27 cellular contexts compared by ENCODE assay signal in the genomic region with DNA sequence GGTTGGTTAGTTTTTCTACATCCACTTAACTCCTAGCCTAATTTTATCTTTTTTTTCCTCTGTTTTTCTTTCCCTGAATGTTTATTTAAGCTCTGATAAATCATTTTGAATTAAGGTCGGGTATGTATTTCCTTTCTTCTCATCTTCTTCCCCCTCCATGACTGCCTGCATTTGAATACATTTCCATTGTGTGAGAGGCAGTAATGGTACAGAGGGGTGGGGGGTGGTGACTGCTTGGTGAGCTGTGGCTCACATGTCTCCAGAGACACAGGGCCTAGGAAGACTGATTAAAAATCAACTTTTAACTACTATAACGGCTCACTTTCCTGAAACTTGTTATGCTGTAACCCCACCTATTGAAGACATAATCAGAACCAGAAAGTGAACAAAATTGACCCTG. TPM values are rescaled to one million over a fixed set of nuclear protein-coding genes. Genes with fewer than 3 reads are reported as not detected.
DNase-seq lines count a peak whose midpoint lies in the region; ATAC-seq, FAIRE-seq and TF ChIP-seq lines count a peak whose summit lies in the region.
"Had no signal": no experiment of that assay in that cellular context is flagged by ENCODE, and none has a peak within 500 bp of the region (broad histone marks: within the 10 kb centered on the region; RNA-seq: fewer than 3 reads in every experiment).

No MANE protein-coding gene starts in this region.

- RAD21 ChIA-PET in GM12878 (lab: Charles Lee; ENCODE audit: unreplicated experiment), result interaction anchor here (1.2 to 4.3 kb wide), 5 partner anchors 10 to 123 kb away, joined by 3 to 53 read pairs (median 10); no protein-coding TSS in a partner anchor

- 61% methylated on average over 2 of the region's 2 CpGs for WGBS in mammary epithelial cell (ENCODE audit: low coverage, missing lambda C conversion rate)
- WGBS in GM12878 (ENCODE audit: insufficient coverage, insufficient replicate concordance, low lambda C conversion rate, missing lambda C conversion rate), result 36% methylated on average over 2 of the region's 2 CpGs
- WGBS in right lobe of liver (ENCODE audit: insufficient coverage, low coverage, low lambda C conversion rate, missing lambda C conversion rate), result 27% methylated on average over 2 of the region's 2 CpGs

- peaks cover 5% of the 10 kb centered on the region for H3K36me3 Mint-ChIP-seq in type B pancreatic cell
- H3K36me3 Mint-ChIP-seq in naive thymus-derived CD8-positive, alpha-beta T cell, result no peaks in the 10 kb centered on the region
- H3K36me3 Mint-ChIP-seq: activated naive CD4-positive, alpha-beta T cell treated with anti-CD3 and anti-CD28 coated beads, Interleukin-2, amount 50 U/mL, for 72 hours; stimulated activated naive B cell treated with anti-CD40 and anti-IgM and Interleukin-4, amounts not matched to agents 10 μg/mL and 1 μg/mL and 100 μg/mL, for 72 hours had no signal

- FAIRE-seq in GM12878 (lab: Jason Lieb, UNC), result no peak
- FAIRE-seq: K562 had no signal

- H2AFZ ChIP-seq in mammary epithelial cell (ENCODE audit: low read depth, low read length), result no peak overlapping the region
- H2AFZ ChIP-seq in GM12878 (ENCODE audit: control insufficient read depth, low read depth, low read length), result no peak overlapping the region
- H2AFZ ChIP-seq: GM23248 had no signal

- no peak overlapping the region for H3K9ac ChIP-seq in mammary epithelial cell (ENCODE audit: insufficient read depth, low read length)
- no peak overlapping the region for H3K9ac ChIP-seq in GM12878 (ENCODE audit: control insufficient read depth, insufficient read depth, low read length)
- H3K9ac ChIP-seq: GM23248 had no signal

- dilution Hi-C loops in mammary epithelial cell (cut with HindIII; ENCODE audit: low sequenced_read_pairs), result no loop called here

- no peaks in the 10 kb centered on the region for H3K27me3 Mint-ChIP-seq in type B pancreatic cell
- H3K27me3 Mint-ChIP-seq in naive thymus-derived CD8-positive, alpha-beta T cell, result peaks cover 2 to 21% (median 4%) of the 10 kb centered on the region in 5 donors
- H3K27me3 Mint-ChIP-seq: progenitor cell of endocrine pancreas had no signal

- TF ChIP-seq RAD21 in GM12878 (IDR thresholded peaks at IDR 0.05; ENCODE audit: insufficient read depth, low read depth, low read length), result no peak

- H3K36me3 ChIP-seq in breast epithelium, result no peaks in the 10 kb centered on the region
- H3K36me3 ChIP-seq in mammary epithelial cell (ENCODE audit: insufficient read depth, low read length), result no peaks in the 10 kb centered on the region
- H3K36me3 ChIP-seq in GM12878 (ENCODE audit: control insufficient read depth in 2 of 2, insufficient read depth in 2 of 2, low read length in 1 of 2), result no peaks in the 10 kb centered on the region
- no peaks in the 10 kb centered on the region for H3K36me3 ChIP-seq in right lobe of liver
- H3K36me3 ChIP-seq: ascending aorta, gastrocnemius medialis, thoracic aorta had no signal

- peak overlapping the region; percentile 16 for H3K4me3 Mint-ChIP-seq in type B pancreatic cell
- H3K4me3 Mint-ChIP-seq in naive thymus-derived CD8-positive, alpha-beta T cell, result no peak overlapping the region
- H3K4me3 Mint-ChIP-seq: activated T-helper 17 cell treated with anti-CD3 and anti-CD28 coated beads, Interleukin-2, amount 50 U/mL, for 72 hours; stimulated activated naive B cell treated with anti-CD40 and anti-IgM and Interleukin-4, amounts not matched to agents 10 μg/mL and 1 μg/mL and 100 μg/mL, for 72 hours; T-helper 2 cell treated with Interferon-gamma antibody and Interleukin-4, amounts not matched to agents 5 μg/mL and 100 μg/mL, for 36 hours had no signal

- H3K9me3 ChIP-seq in breast epithelium (no peaks in the 10 kb centered on the region), mammary epithelial cell (replicated peaks; ENCODE audit: insufficient read depth, low read length) (no peaks in the 10 kb centered on the region), GM12878 (replicated peaks; ENCODE audit: control insufficient read depth, insufficient read depth, low read length) (no peaks in the 10 kb centered on the region), right lobe of liver (no peaks in the 10 kb centered on the region)
- H3K9me3 ChIP-seq: ascending aorta, gastrocnemius medialis, thoracic aorta had no signal

- H3K4me3 ChIP-seq in breast epithelium (no peak overlapping the region), mammary epithelial cell (replicated peaks in 1 of 3; ENCODE audit: insufficient read depth in 1 of 3, low read depth in 2 of 3, low read length in 3 of 3) (no peak overlapping the region), GM12878 (no peak overlapping the region), right lobe of liver (no peak overlapping the region)
- H3K4me3 ChIP-seq: ascending aorta, gastrocnemius medialis, GM23248, K562, thoracic aorta had no signal

- ATAC-seq in GM12878, result peak; percentile 41
- ATAC-seq in right lobe of liver, result no peak
- ATAC-seq in HG02798 (IDR thresholded peaks at IDR 0.05; ENCODE audit: poor library complexity, unreplicated experiment), result no peak
- ATAC-seq in sciatic nerve, result no peak
- no peak for ATAC-seq in naive thymus-derived CD8-positive, alpha-beta T cell
- ATAC-seq: activated naive CD4-positive, alpha-beta T cell treated with anti-CD3 and anti-CD28 coated beads, Interleukin-2, amount 50 U/mL, for 72 hours; activated T-helper 17 cell treated with anti-CD3 and anti-CD28 coated beads, Interleukin-2, amount 50 U/mL, for 72 hours; esophagus mucosa; gastrocnemius medialis; K562 had no signal

- H3K27ac ChIP-seq in breast epithelium (peak overlapping the region; percentile 21 to 75), mammary epithelial cell (ENCODE audit: insufficient read depth, low read depth, low read length) (no peak overlapping the region), GM12878 (ENCODE audit: control insufficient read depth, insufficient read depth) (no peak overlapping the region), right lobe of liver (peak overlapping the region; percentile 37 to 87 (median 71))
- H3K27ac ChIP-seq: ascending aorta, gastrocnemius medialis, GM23248, thoracic aorta, WERI-Rb-1 had no signal

- TF ChIP-seq POLR2A in breast epithelium (IDR thresholded peaks at IDR 0.05) (no peak), GM12878 (IDR thresholded peaks at IDR 0.05; ENCODE audit: low read depth, low read length) (no peak), right lobe of liver (IDR thresholded peaks at IDR 0.05) (no peak)

- SMC1A ChIA-PET in GM12878 (lab: Charles Lee; ENCODE audit: uncharacterized antibody, unreplicated experiment), result interaction anchor here (1.0 to 6.3 kb wide), 13 partner anchors 9 to 58 kb away, joined by 3 to 43 read pairs (median 7); partner anchors contain the start of gene NEDD4L

- H3K4me2 ChIP-seq in mammary epithelial cell (ENCODE audit: insufficient read depth, low read depth, low read length), result no peak overlapping the region
- H3K4me2 ChIP-seq in GM12878 (ENCODE audit: control insufficient read depth, insufficient read depth), result no peak overlapping the region

- DNase-seq in breast epithelium (ENCODE audit: low spot score in 2 of 2) (no peak), mammary epithelial cell (no peak), GM12878 (ENCODE audit: low read depth, low spot score) (no peak), right lobe of liver (no peak), type B pancreatic cell (ENCODE audit: extremely low spot score, unreplicated experiment) (no peak), sciatic nerve (ENCODE audit: low spot score) (no peak)
- no peak for DNase-seq in naive thymus-derived CD8-positive, alpha-beta T cell
- DNase-seq: 8988T; activated CD8-positive, alpha-beta memory T cell treated with anti-CD3 and anti-CD28 coated beads, Interleukin-2, amount 50 U/mL, for 4 hours; effector CD4-positive, alpha-beta T cell; gastrocnemius medialis; GDM1; GM23248; NCI-H1694; NCI-H2171 treated with DMSO at 0.1 percent for 48 hours; stimulated activated CD4-positive, alpha-beta T cell treated with anti-CD3 and anti-CD28 coated beads, Interleukin-1b, Interleukin-23, amount 100 ng/mL, for 48 hours; stimulated activated naive B cell treated with anti-CD40 and anti-IgM and Interleukin-4, amounts not matched to agents 10 μg/mL and 1 μg/mL and 100 μg/mL, for 72 hours; WERI-Rb-1 had no signal

- TF ChIP-seq CTCF in breast epithelium (IDR thresholded peaks at IDR 0.05), result no peak
- TF ChIP-seq CTCF in mammary epithelial cell (conservative IDR thresholded peaks at IDR 0.05 in 1 of 2, IDR thresholded peaks at IDR 0.05 in 1 of 2; ENCODE audit: extremely low read depth in 1 of 2, insufficient read depth in 1 of 2, low read depth in 1 of 2, low read length in 2 of 2), result no peak
- no peak for TF ChIP-seq CTCF in GM12878 (IDR thresholded peaks at IDR 0.05 in 2 of 3, conservative IDR thresholded peaks at IDR 0.05 in 1 of 3; ENCODE audit: control insufficient read depth in 2 of 3, extremely low read depth in 1 of 3, insufficient read depth in 1 of 3, low read depth in 3 of 3, low read length in 3 of 3)
- no peak for TF ChIP-seq CTCF in right lobe of liver (IDR thresholded peaks at IDR 0.05)
- no peak for TF ChIP-seq CTCF in type B pancreatic cell (conservative IDR thresholded peaks at IDR 0.05)

- no peaks in the 10 kb centered on the region for H3K27me3 ChIP-seq in breast epithelium
- H3K27me3 ChIP-seq in mammary epithelial cell (ENCODE audit: insufficient read depth, low read length), result no peaks in the 10 kb centered on the region
- H3K27me3 ChIP-seq in GM12878 (replicated peaks in 1 of 2; ENCODE audit: control insufficient read depth in 2 of 2, insufficient read depth in 2 of 2, low read length in 1 of 2), result no peaks in the 10 kb centered on the region
- H3K27me3 ChIP-seq in right lobe of liver, result no peaks in the 10 kb centered on the region
- H3K27me3 ChIP-seq: ascending aorta, gastrocnemius medialis had no signal

- BruUV-seq in mammary epithelial cell (replicated peaks; lab: Mats Ljungman, UMichigan) (no TSS peak), GM12878 (replicated peaks; lab: Mats Ljungman, UMichigan) (no TSS peak)

- intact Hi-C loops in breast epithelium (cut with DNase I; ENCODE audit: low total_unique reads), result no loop called here
- intact Hi-C loops in mammary epithelial cell (cut with micrococcal nuclease), result no loop called here
- intact Hi-C loops in GM12878 (cut with micrococcal nuclease; ENCODE audit: unreplicated experiment), result no loop called here
- intact Hi-C loops in right lobe of liver (cut with DNase I), result no loop called here
- intact Hi-C loops in sciatic nerve (cut with DNase I), result no loop called here

- no peak for TF ChIP-seq EP300 in GM12878 (IDR thresholded peaks at IDR 0.05; ENCODE audit: borderline replicate concordance in 1 of 2, control insufficient read depth in 1 of 2, low read depth in 2 of 2, low read length in 2 of 2)

- H3K27ac Mint-ChIP-seq in type B pancreatic cell, result peak overlapping the region; percentile 33
- H3K27ac Mint-ChIP-seq in naive thymus-derived CD8-positive, alpha-beta T cell, result no peak overlapping the region
- H3K27ac Mint-ChIP-seq: activated naive CD4-positive, alpha-beta T cell treated with anti-CD3 and anti-CD28 coated beads, Interleukin-2, amount 50 U/mL, for 72 hours; activated T-helper 17 cell treated with anti-CD3 and anti-CD28 coated beads, Interleukin-2, amount 50 U/mL, for 72 hours; progenitor cell of endocrine pancreas; stimulated activated naive B cell treated with anti-CD40 and anti-IgM and Interleukin-4, amounts not matched to agents 10 μg/mL and 1 μg/mL and 100 μg/mL, for 72 hours; T-helper 2 cell treated with Interferon-gamma antibody and Interleukin-4, amounts not matched to agents 5 μg/mL and 100 μg/mL, for 36 hours had no signal

- CTCF ChIA-PET in mammary epithelial cell (lab: Charles Lee; ENCODE audit: low non-redundant PET) (no interaction called here), GM12878 (lab: Yijun Ruan, JAX) (interaction anchor here (0.6 to 8.3 kb wide), 7 partner anchors 8 to 59 kb away, joined by 3 to 43 read pairs (median 5); partner anchors contain the start of gene NEDD4L)

- H3K79me2 ChIP-seq in mammary epithelial cell (ENCODE audit: insufficient read depth, low read length), result peaks cover 59% of the 10 kb centered on the region
- no peaks in the 10 kb centered on the region for H3K79me2 ChIP-seq in GM12878 (ENCODE audit: control insufficient read depth, insufficient read depth, low read length)

- H3K9me3 Mint-ChIP-seq in type B pancreatic cell, result no peaks in the 10 kb centered on the region
- no peaks in the 10 kb centered on the region for H3K9me3 Mint-ChIP-seq in naive thymus-derived CD8-positive, alpha-beta T cell
- H3K9me3 Mint-ChIP-seq: activated naive CD4-positive, alpha-beta T cell treated with anti-CD3 and anti-CD28 coated beads, Interleukin-2, amount 50 U/mL, for 72 hours; activated T-helper 17 cell treated with anti-CD3 and anti-CD28 coated beads, Interleukin-2, amount 50 U/mL, for 72 hours; stimulated activated naive B cell treated with anti-CD40 and anti-IgM and Interleukin-4, amounts not matched to agents 10 μg/mL and 1 μg/mL and 100 μg/mL, for 72 hours; T-helper 2 cell treated with Interferon-gamma antibody and Interleukin-4, amounts not matched to agents 5 μg/mL and 100 μg/mL, for 36 hours had no signal

- in situ Hi-C loops in mammary epithelial cell (cut with MboI; ENCODE audit: low sequenced_read_pairs in 2 of 2), result loop anchor here in 1 of 2 donors (25.0 kb wide), 1 partner anchor 465 kb away; no protein-coding TSS in a partner anchor
- in situ Hi-C loops in GM12878 (cut with MboI), result no loop called here

- POLR2A ChIA-PET in GM12878 (lab: Charles Lee), result interaction anchor here (1.0 to 5.3 kb wide), 4 partner anchors 9 to 57 kb away, joined by 4 to 46 read pairs (median 6); no protein-coding TSS in a partner anchor
- POLR2A ChIA-PET in naive thymus-derived CD8-positive, alpha-beta T cell (lab: Charles Lee), result no interaction called here

- no peaks in the 10 kb centered on the region for H3K4me1 ChIP-seq in breast epithelium
- H3K4me1 ChIP-seq in mammary epithelial cell (ENCODE audit: insufficient read depth, low read length), result no peaks in the 10 kb centered on the region
- H3K4me1 ChIP-seq in GM12878 (ENCODE audit: control insufficient read depth, insufficient read depth, low read length), result peaks cover 11% of the 10 kb centered on the region
- H3K4me1 ChIP-seq in right lobe of liver, result peaks cover 0 to 34% (median 11%) of the 10 kb centered on the region in 4 donors
- H3K4me1 ChIP-seq: ascending aorta had no signal

- peaks cover 72% of the 10 kb centered on the region for H3K4me1 Mint-ChIP-seq in type B pancreatic cell (ENCODE audit: unreplicated experiment)
- H3K4me1 Mint-ChIP-seq in naive thymus-derived CD8-positive, alpha-beta T cell, result peaks cover 0 to 12% (median 5%) of the 10 kb centered on the region in 4 donors

- H4K20me1 ChIP-seq in mammary epithelial cell (ENCODE audit: insufficient read depth, low read length) (no peaks in the 10 kb centered on the region), GM12878 (ENCODE audit: control insufficient read depth, insufficient read depth) (no peaks in the 10 kb centered on the region)

RNA-seq across cellular contexts. Expression of gene NEDD4L, which starts 58.0 kb away (rescaled TPM):
- total RNA-seq in breast epithelium, result 100 to 1,000 TPM in 2 of 3 donors, 10 to 100 TPM in 1; 26.2 to 162 (median 106) TPM
- 100 to 1,000 TPM; 145 to 148 TPM for total RNA-seq in mammary epithelial cell
- polyA plus RNA-seq in mammary epithelial cell, result 48.4 TPM
- 144 TPM for polyA minus RNA-seq in mammary epithelial cell
- total RNA-seq in GM12878 (2013; cell fraction: nucleolus; rRNA removed), result 256 and 267 TPM in 2 replicates
- total RNA-seq in GM12878 (2014; rRNA removed), result 12.9 and 18.6 TPM in 2 replicates
- 16.9 and 19.7 TPM in 2 replicates for total RNA-seq in GM12878 (2014; rRNA removed; fragmentation: Illumina TruSeq; extraction: Trizol)
- total RNA-seq in GM12878 (2021), result 24.0 and 25.7 TPM in 2 replicates
- polyA plus RNA-seq in GM12878 (2011; ENCODE audit: low read depth), result 1.8 TPM
- polyA plus RNA-seq in GM12878 (2011; rRNA removed), result 14.9 and 21.3 TPM in 2 replicates
- 19.3 and 21.8 TPM in 2 replicates for polyA plus RNA-seq in GM12878 (2011; cell fraction: cytosol; rRNA removed)
- 44.9 and 46.5 TPM in 2 replicates for polyA plus RNA-seq in GM12878 (2011; cell fraction: nucleus; rRNA removed)
- polyA plus RNA-seq in GM12878 (2012), result 4.8 and 5.0 TPM in 2 replicates
- polyA plus RNA-seq in GM12878 (2014; fragmentation: Illumina TruSeq; extraction: Trizol), result 20.3 and 21.9 TPM in 2 replicates
- polyA plus RNA-seq in GM12878 (2014; fragmentation: Nextera tagmentation; extraction: Ambion mirVana), result 1 to 10 TPM; 7.4 to 8.8 TPM
- polyA plus RNA-seq in GM12878 (2014; rRNA removed), result 16.0 and 20.1 TPM in 2 replicates
- 10 to 100 TPM; 10.8 to 12.1 TPM for polyA plus RNA-seq in GM12878 (2016; fragmentation: Nextera tagmentation; extraction: Ambion mirVana)
- polyA minus RNA-seq in GM12878 (2011; rRNA and poly(A)+ RNA removed), result 32.7 and 42.1 TPM in 2 replicates
- 8.8 TPM in 2 replicates for polyA minus RNA-seq in GM12878 (2011; cell fraction: cytosol; rRNA and poly(A)+ RNA removed)
- 38.1 and 63.2 TPM in 2 replicates for polyA minus RNA-seq in GM12878 (2011; cell fraction: nucleus; rRNA and poly(A)+ RNA removed)
- total RNA-seq in right lobe of liver, result 10 to 100 TPM; 21.5 to 41.0 (median 33.2) TPM
- 84.7 and 93.5 TPM in 2 replicates for total RNA-seq in type B pancreatic cell (ENCODE audit: low replicate concordance)
- 30.9 TPM for total RNA-seq in sciatic nerve
- total RNA-seq in naive thymus-derived CD8-positive, alpha-beta T cell, result 1 to 10 TPM; 5.6 to 6.5 TPM
- polyA plus RNA-seq in naive thymus-derived CD8-positive, alpha-beta T cell, result 1 to 10 TPM; 1.5 to 3.5 (median 2.9) TPM

Comparison
In these comparisons a context has a peak if more than half of its experiments do, and no peak if none do; other contexts are left out.
1. H3K27ac ChIP-seq: peak in breast epithelium (2 of 2) and right lobe of liver (3 of 3); none in mammary epithelial cell (single experiment) and GM12878 (single experiment).